27 cellular contexts compared by ENCODE assay signal in genomic region chr22:48338793-48339705, GRCh38.
"Had no signal": no experiment of that assay in that cellular context is flagged by ENCODE, and none has a peak within 500 bp of the region (broad histone marks: within the 10 kb centered on the region; RNA-seq: fewer than 3 reads in every experiment).

No MANE protein-coding gene starts in this region.

- H3K27ac Mint-ChIP-seq: activated B cell treated with CpG ODN at 0.5 μM for 24 hours; activated CD4-positive, alpha-beta T cell treated with anti-CD3 and anti-CD28 coated beads for 36 hours; activated naive CD8-positive, alpha-beta T cell treated with anti-CD3 and anti-CD28 coated beads, Interleukin-2, amount 50 U/mL, for 24 hours; natural killer cell; T-helper 17 cell had no signal

- H3K9me3 ChIP-seq: body of pancreas, left lung, thyroid gland, upper lobe of right lung had no signal

- H3K4me1 Mint-ChIP-seq: activated B cell treated with CpG ODN at 0.5 μM for 24 hours; activated CD4-positive, alpha-beta T cell treated with anti-CD3 and anti-CD28 coated beads for 36 hours; activated naive CD8-positive, alpha-beta T cell treated with anti-CD3 and anti-CD28 coated beads, Interleukin-2, amount 50 U/mL, for 24 hours had no signal

- H3K27me3 ChIP-seq: body of pancreas, cardiac muscle cell, thyroid gland had no signal

- H3K36me3 Mint-ChIP-seq: natural killer cell had no signal

- DNase-seq: activated B cell treated with CpG ODN at 0.5 μM for 24 hours; activated CD4-positive, alpha-beta T cell treated with anti-CD3 and anti-CD28 coated beads for 36 hours; activated CD4-positive, alpha-beta T cell treated with anti-CD3 and anti-CD28 coated beads, Interleukin-2, amount 50 U/mL, for 4 hours; activated CD8-positive, alpha-beta memory T cell treated with anti-CD3 and anti-CD28 coated beads for 24 hours; activated CD8-positive, alpha-beta memory T cell treated with anti-CD3 and anti-CD28 coated beads, Interleukin-2, amount 50 U/mL, for 48 hours; activated naive CD4-positive, alpha-beta T cell treated with anti-CD3 and anti-CD28 coated beads, Interleukin-2, amount 50 U/mL, for 16 hours; activated naive CD8-positive, alpha-beta T cell treated with anti-CD3 and anti-CD28 coated beads, Interleukin-2, amount 50 U/mL, for 24 hours; activated T-cell treated with anti-CD3 and anti-CD28 coated beads, Interleukin-2, amount 50 U/mL, for 4 hours; dermis blood vessel endothelial cell; effector CD8-positive, alpha-beta T cell; erythroblast; foreskin fibroblast; left lung; mammary epithelial cell; midbrain; natural killer cell; stimulated activated CD4-positive, alpha-beta T cell treated with anti-CD3 and anti-CD28 coated beads, Interleukin-2, amount 100 ng/mL, for 48 hours; stimulated activated CD8-positive, alpha-beta memory T cell treated with anti-CD3 and anti-CD28 coated beads, Interleukin-4, amount 100 ng/mL, for 48 hours; stimulated activated naive CD4-positive, alpha-beta T cell; SW 1271; T-helper 17 cell; thyroid gland had no signal

- H3K4me3 Mint-ChIP-seq: activated B cell treated with CpG ODN at 0.5 μM for 24 hours; activated CD4-positive, alpha-beta T cell treated with anti-CD3 and anti-CD28 coated beads for 36 hours; activated naive CD8-positive, alpha-beta T cell treated with anti-CD3 and anti-CD28 coated beads, Interleukin-2, amount 50 U/mL, for 24 hours; activated T-cell treated with anti-CD3 and anti-CD28 coated beads, Interleukin-2, amount 50 U/mL, for 4 hours; natural killer cell; T-helper 17 cell had no signal

- H3K36me3 ChIP-seq: cardiac muscle cell, left lung, thyroid gland, upper lobe of right lung had no signal

- H3K4me3 ChIP-seq: body of pancreas, cardiac muscle cell, left lung, smooth muscle cell, thyroid gland, upper lobe of right lung had no signal

- ATAC-seq: activated CD4-positive, alpha-beta T cell treated with anti-CD3 and anti-CD28 coated beads for 36 hours; activated naive CD8-positive, alpha-beta T cell treated with anti-CD3 and anti-CD28 coated beads, Interleukin-2, amount 50 U/mL, for 24 hours; activated T-cell treated with anti-CD3 and anti-CD28 coated beads, Interleukin-2, amount 50 U/mL, for 4 hours; body of pancreas; left lung; sciatic nerve; T-helper 17 cell had no signal

- H3K27ac ChIP-seq: body of pancreas, cardiac muscle cell, left lung, thyroid gland, upper lobe of right lung had no signal

- H3K4me2 ChIP-seq: smooth muscle cell had no signal

- H3K9me3 Mint-ChIP-seq: activated B cell treated with CpG ODN at 0.5 μM for 24 hours; activated naive CD8-positive, alpha-beta T cell treated with anti-CD3 and anti-CD28 coated beads, Interleukin-2, amount 50 U/mL, for 24 hours; activated T-cell treated with anti-CD3 and anti-CD28 coated beads, Interleukin-2, amount 50 U/mL, for 4 hours; natural killer cell had no signal

- H3K4me1 ChIP-seq: body of pancreas, left lung, thyroid gland, upper lobe of right lung had no signal
